8 cellular contexts compared by ENCODE assay signal in genomic region chr9:4984171-4984570, GRCh38. TPM values are rescaled to one million over a fixed set of nuclear protein-coding genes. Genes with fewer than 3 reads are reported as not detected.
DNase-seq lines count a peak whose midpoint lies in the region; ATAC-seq and TF ChIP-seq lines count a peak whose summit lies in the region.

No MANE protein-coding gene starts in this region.

- TF ChIP-seq EP300 in esophagus muscularis mucosa (IDR thresholded peaks at IDR 0.05): no peak

- H3K4me3 ChIP-seq in SJCRH30: peak overlapping the region; percentile 65
- H3K4me3 ChIP-seq in esophagus muscularis mucosa: peak overlapping the region; percentile 80 to 90 (median 86)
- peak overlapping the region; percentile 92 for H3K4me3 ChIP-seq in neuron (ENCODE audit: low read length)

- peak; percentile 43 for DNase-seq in NCI-H1436 (lab: John Stamatoyannopoulos, UW)
- no peak for DNase-seq in NCI-H1436 treated with DMSO at 0.1 percent for 48 hours (lab: John Stamatoyannopoulos, UW)
- DNase-seq in SJCRH30: no peak
- no peak for DNase-seq in esophagus muscularis mucosa (ENCODE audit: extremely low spot score)
- DNase-seq in globus pallidus (ENCODE audit: low spot score): no peak

- intact Hi-C loops in esophagus muscularis mucosa (cut with DNase I): loop anchor here (10.0 kb wide), 3 partner anchors 91 to 319 kb away; partner anchors contain the start of genes PLPP6, RCL1 and SPATA6L

- H3K4me1 ChIP-seq in SJCRH30: peaks cover 6% of the 10 kb centered on the region
- H3K4me1 ChIP-seq in esophagus muscularis mucosa: peaks cover 24 to 41% (median 41%) of the 10 kb centered on the region in 4 donors
- H3K4me1 ChIP-seq in neuron (ENCODE audit: insufficient read depth, low read length): peaks cover 18% of the 10 kb centered on the region

- no peaks in the 10 kb centered on the region for H3K9me3 ChIP-seq in SJCRH30 (replicated peaks)
- no peaks in the 10 kb centered on the region for H3K9me3 ChIP-seq in esophagus muscularis mucosa
- no peaks in the 10 kb centered on the region for H3K9me3 ChIP-seq in neuron (ENCODE audit: low read length)

- no peak for TF ChIP-seq POLR2A in esophagus muscularis mucosa (IDR thresholded peaks at IDR 0.05; ENCODE audit: low read depth)

- H3K36me3 ChIP-seq in SJCRH30 (no peaks in the 10 kb centered on the region), esophagus muscularis mucosa (no peaks in the 10 kb centered on the region), neuron (ENCODE audit: insufficient read depth, low read length) (no peaks in the 10 kb centered on the region)

- H3K27me3 ChIP-seq in SJCRH30: no peaks in the 10 kb centered on the region
- H3K27me3 ChIP-seq in esophagus muscularis mucosa: no peaks in the 10 kb centered on the region
- H3K27me3 ChIP-seq in neuron (ENCODE audit: insufficient read depth, low read length): no peaks in the 10 kb centered on the region

- peak; percentile 0 for ATAC-seq in HG02870 (IDR thresholded peaks at IDR 0.05; ENCODE audit: unreplicated experiment)
- no peak for ATAC-seq in GM18498 (IDR thresholded peaks at IDR 0.05; ENCODE audit: unreplicated experiment)

- peak overlapping the region; percentile 78 for H3K27ac ChIP-seq in SJCRH30
- peak overlapping the region; percentile 96 to 99 (median 98) for H3K27ac ChIP-seq in esophagus muscularis mucosa (replicated peaks in 1 of 4)

- TF ChIP-seq CTCF in esophagus muscularis mucosa (IDR thresholded peaks at IDR 0.05): no peak

- 28% methylated on average over 5 of the region's 19 CpGs for WGBS in esophagus muscularis mucosa

- H2AFZ ChIP-seq in neuron (ENCODE audit: low read depth, low read length): peak overlapping the region; percentile 89

RNA-seq across cellular contexts. Expression of gene JAK2, which starts 0.9 kb away (rescaled TPM):
- total RNA-seq in SJCRH30 (2014; rRNA removed; shearing (Covaris generic)): 3.7 TPM in 2 replicates
- 10 to 100 TPM; 27.0 to 47.8 (median 35.1) TPM for total RNA-seq in esophagus muscularis mucosa
